8 cellular contexts compared by ENCODE assay signal in genomic region chr6:132962936-132963579, GRCh38.
DNase-seq lines count a peak whose midpoint lies in the region; ATAC-seq, FAIRE-seq and TF ChIP-seq lines count a peak whose summit lies in the region.

No MANE protein-coding gene starts in this region.

- no peaks in the 10 kb centered on the region for H3K9me3 ChIP-seq in K562 (replicated peaks; ENCODE audit: control insufficient read depth, insufficient read depth, low read depth, low read length)

- no peak overlapping the region for H2AFZ ChIP-seq in K562 (ENCODE audit: low read depth, low read length)

- POLR2A ChIA-PET in K562 (lab: Yijun Ruan, JAX), result interaction anchor here (0.6 kb wide), 2 partner anchors 13 to 77 kb away, joined by 3 read pairs; no protein-coding TSS in a partner anchor

- no peak overlapping the region for H3K4me3 ChIP-seq in K562

- TF ChIP-seq POLR2A in K562 (conservative IDR thresholded peaks at IDR 0.05), result no peak

- no peaks in the 10 kb centered on the region for H3K79me2 ChIP-seq in K562 (ENCODE audit: control insufficient read depth, insufficient read depth, low read length)

- peaks cover 0 to 17% of the 10 kb centered on the region in 2 experiments; a peak in 3 of 5 replicates for H3K4me1 ChIP-seq in K562 (replicated peaks in 1 of 2; ENCODE audit: control insufficient read depth in 2 of 2, insufficient read depth in 2 of 2, low read length in 2 of 2)

- peak; percentile 77 to 84 (median 80) for TF ChIP-seq CTCF in K562 (IDR thresholded peaks at IDR 0.05 in 2 of 3, conservative IDR thresholded peaks at IDR 0.05 in 1 of 3; ENCODE audit: insufficient read depth in 2 of 3, low read depth in 1 of 3, low read length in 3 of 3)

- 6% methylated on average over 6 of the region's 6 CpGs for WGBS in K562 (ENCODE audit: insufficient coverage, low coverage, missing lambda C conversion rate)

- H3K27ac ChIP-seq in K562 (ENCODE audit: extremely low read depth, low read depth, low read length), result no peak overlapping the region

- H4K20me1 ChIP-seq in K562 (replicated peaks; ENCODE audit: control insufficient read depth, insufficient read depth, low read length), result no peaks in the 10 kb centered on the region

- no peak overlapping the region for H3K9ac ChIP-seq in K562 (ENCODE audit: insufficient read depth in 1 of 2, low read depth in 2 of 2, low read length in 2 of 2)

- peak; percentile 79 to 83 for TF ChIP-seq RAD21 in K562 (CRISPR knock-in tag; conservative IDR thresholded peaks at IDR 0.05 in 1 of 2, IDR thresholded peaks at IDR 0.05 in 1 of 2)

- intact Hi-C loops in K562 (cut with micrococcal nuclease), result loop anchor here (1.0 to 10.0 kb wide), 6 partner anchors 78 to 1132 kb away; no protein-coding TSS in a partner anchor

- TF ChIP-seq EP300 in K562 (IDR thresholded peaks at IDR 0.05; ENCODE audit: low read length), result no peak

- H3K36me3 ChIP-seq in K562 (ENCODE audit: control insufficient read depth, insufficient read depth, low read length), result no peaks in the 10 kb centered on the region

- in situ Hi-C loops in K562 (cut with MboI), result loop anchor here (5.0 to 25.0 kb wide), 2 partner anchors 589 to 949 kb away; no protein-coding TSS in a partner anchor

- CTCF ChIA-PET in K562 (lab: Yijun Ruan, JAX; ENCODE audit: low intra/inter-chr PET ratio), result interaction anchor here (0.6 to 1.8 kb wide), 5 partner anchors 133 to 953 kb away, joined by 3 to 9 read pairs (median 4); no protein-coding TSS in a partner anchor

- peak; percentile 81 for FAIRE-seq in K562 (lab: Jason Lieb, UNC)

- ATAC-seq in HG02642 (IDR thresholded peaks at IDR 0.05; ENCODE audit: poor library complexity, unreplicated experiment), result peak; percentile 88
- peak; percentile 95 for ATAC-seq in K562

- BruUV-seq in K562 (replicated peaks; lab: Mats Ljungman, UMichigan), result no TSS peak

- no peaks in the 10 kb centered on the region for H3K27me3 ChIP-seq in K562 (ENCODE audit: control insufficient read depth in 2 of 2, insufficient read depth in 2 of 2, low read length in 2 of 2)

- no peaks in the 10 kb centered on the region for H3K9me1 ChIP-seq in K562 (ENCODE audit: control insufficient read depth, insufficient read depth, low read length)

- DNase-seq in NCI-H524 (lab: John Stamatoyannopoulos, UW) (peak; percentile 77 to 80), NCI-H524 treated with DMSO at 0.1 percent for 48 hours (lab: John Stamatoyannopoulos, UW) (no peak), NCI-H1105 treated with DMSO at 0.1 percent for 48 hours (lab: John Stamatoyannopoulos, UW) (peak; percentile 74), T1000 (lab: John Stamatoyannopoulos, UW) (peak; percentile 14), K562 (ENCODE audit: extremely low read depth in 1 of 4, low spot score in 3 of 4) (peak; percentile 58 to 77 (median 63)), inferior parietal cortex (ENCODE audit: extremely low spot score) (peak; percentile 58)
- DNase-seq in stimulated activated CD4-positive, alpha-beta T cell treated with anti-CD3 and anti-CD28 coated beads, Interleukin-1b, Interleukin-23, amount 100 ng/mL, for 48 hours, result peak; percentile 51

- no peak overlapping the region for H3K4me2 ChIP-seq in K562 (ENCODE audit: insufficient read depth, low read length)

TF ChIP-seq in K562, 482 proteins besides CTCF, POLR2A, EP300 and RAD21 (continues in another document):
- no peak for TF ChIP-seq HDGF (IDR thresholded peaks at IDR 0.05)
- TF ChIP-seq NFE2 (IDR thresholded peaks at IDR 0.05; ENCODE audit: low read depth), result no peak
- no peak for TF ChIP-seq ZFPM2 (CRISPR knock-in tag; IDR thresholded peaks at IDR 0.05)
- no peak for TF ChIP-seq TFE3 (CRISPR knock-in tag; IDR thresholded peaks at IDR 0.05)
- no peak for TF ChIP-seq ZNF277 (CRISPR knock-in tag; IDR thresholded peaks at IDR 0.05; ENCODE audit: borderline replicate concordance)
- TF ChIP-seq ZNF407 (IDR thresholded peaks at IDR 0.05; ENCODE audit: low read depth), result no peak
- TF ChIP-seq SIN3B (IDR thresholded peaks at IDR 0.05; ENCODE audit: low read depth), result no peak
- TF ChIP-seq E2F5 (CRISPR knock-in tag; IDR thresholded peaks at IDR 0.05), result no peak
